9 cellular contexts compared by ENCODE assay signal in the genomic region with DNA sequence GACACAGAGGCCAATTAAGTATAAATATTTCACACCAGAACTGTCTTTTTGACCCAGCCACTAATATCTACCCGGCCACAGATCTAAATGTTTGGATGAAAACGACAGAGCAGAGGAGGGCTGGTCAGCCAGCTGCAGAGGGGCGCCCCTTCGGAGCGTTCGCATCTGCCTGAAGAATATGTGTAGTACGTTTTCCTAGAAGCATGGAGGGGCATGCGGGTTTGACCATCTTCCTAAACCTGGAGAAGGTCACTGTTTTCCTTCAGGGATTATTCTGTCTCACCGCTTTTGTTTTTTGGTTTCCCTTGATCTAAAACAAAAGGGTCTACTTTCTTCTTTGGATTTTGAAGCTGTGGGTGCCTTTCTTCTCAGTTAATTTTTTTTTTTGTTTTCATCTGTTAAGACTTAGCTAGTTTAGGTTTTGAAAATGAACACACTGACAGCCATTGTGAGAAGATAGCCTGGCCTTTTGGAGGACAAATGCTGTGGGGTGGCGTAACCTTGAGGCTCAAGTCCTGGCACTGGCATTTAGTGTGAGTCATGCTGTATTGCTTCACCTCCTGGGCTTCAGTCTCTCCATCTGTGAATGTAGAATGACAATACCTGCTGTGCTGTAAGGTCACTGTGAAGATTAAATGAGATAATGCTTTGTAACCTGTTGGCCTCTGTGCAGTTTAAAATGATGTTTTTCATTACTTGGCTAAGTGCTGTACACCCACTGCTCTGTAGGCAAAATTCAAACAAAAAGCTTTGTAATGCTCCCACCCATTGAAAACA.
DNase-seq lines count a peak whose midpoint lies in the region; ATAC-seq and TF ChIP-seq lines count a peak whose summit lies in the region.
"Had no signal": no experiment of that assay in that cellular context is flagged by ENCODE, and none has a peak within 500 bp of the region (broad histone marks: within the 10 kb centered on the region; RNA-seq: fewer than 3 reads in every experiment).

No MANE protein-coding gene starts in this region.

- no peak for TF ChIP-seq CTCF in RWPE1 (conservative IDR thresholded peaks at IDR 0.05; ENCODE audit: low read depth)
- no peak for TF ChIP-seq CTCF in fibroblast of villous mesenchyme (IDR thresholded peaks at IDR 0.05; ENCODE audit: insufficient read depth, low read depth, low read length)

- ATAC-seq in GM19035 (IDR thresholded peaks at IDR 0.05; ENCODE audit: unreplicated experiment), result no peak
- ATAC-seq in GM21723 (IDR thresholded peaks at IDR 0.05; ENCODE audit: unreplicated experiment), result no peak
- ATAC-seq in activated CD4-positive, CD25-positive, alpha-beta regulatory T cell treated with anti-CD3 and anti-CD28 coated beads, Interleukin-2, amount 50 U/mL, for 24 hours, result no peak
- ATAC-seq: GM12878 had no signal

- DNase-seq in EL (peak; percentile 68), RWPE1 (ENCODE audit: low spot score) (peak; percentile 84), fibroblast of villous mesenchyme (ENCODE audit: low read depth) (peak; percentile 88), posterior vena cava (ENCODE audit: low spot score) (peak; percentile 83), NCI-H1048 (lab: John Stamatoyannopoulos, UW) (no peak)

- CTCF ChIA-PET in RWPE1 (lab: Yijun Ruan, JAX), result no interaction called here

- POLR2A ChIA-PET in RWPE1 (lab: Yijun Ruan, JAX; ENCODE audit: low non-redundant PET), result no interaction called here

- H3K27ac ChIP-seq in RWPE1, result peak overlapping the region; percentile 66

- intact Hi-C loops in posterior vena cava (cut with DNase I), result no loop called here

- H3K4me3 ChIP-seq in fibroblast of villous mesenchyme (ENCODE audit: low read depth, low read length), result no peak overlapping the region
- H3K4me3 ChIP-seq: GM12878 had no signal
